In genomic region chr6:44222486-44222986, GRCh38 we compare ENCODE assay signal across 8 cellular contexts. TPM values are rescaled to one million over a fixed set of nuclear protein-coding genes. Genes with fewer than 3 reads are reported as not detected.
A peak's percentile ranks its signal among the peaks of the same experiment; 100 is the strongest.
DNase-seq lines count a peak whose midpoint lies in the region; ATAC-seq, FAIRE-seq and TF ChIP-seq lines count a peak whose summit lies in the region.

No MANE protein-coding gene starts in this region.

- H3K4me1 ChIP-seq in DND-41 (ENCODE audit: insufficient read depth, low read length) (peaks cover 51% of the 10 kb centered on the region), Peyer's patch (peaks cover 0 to 86% (median 15%) of the 10 kb centered on the region in 4 donors), endothelial cell of umbilical vein (ENCODE audit: control insufficient read depth, extremely low read depth, insufficient read depth, low read length) (peaks cover 64% of the 10 kb centered on the region), parathyroid adenoma (peaks cover 14% of the 10 kb centered on the region)

- H3K36me3 ChIP-seq in DND-41 (ENCODE audit: insufficient read depth, low read length) (0 out of 2 replicates have a peak, but pooled peaks cover 3% of the 10 kb centered on the region), Peyer's patch (no peaks in the 10 kb centered on the region), endothelial cell of umbilical vein (ENCODE audit: control insufficient read depth in 2 of 2, extremely low read depth in 1 of 2, insufficient read depth in 2 of 2, low read length in 2 of 2) (no peaks in the 10 kb centered on the region), parathyroid adenoma (ENCODE audit: control insufficient read depth, insufficient read depth, low read length) (no peaks in the 10 kb centered on the region)

- POLR2A ChIA-PET in endothelial cell of umbilical vein (lab: Charles Lee), result interaction anchor here (5.3 kb wide), 1 partner anchor 25 kb away, joined by 34 read pairs; the partner anchor contains the start of gene HSP90AB1

- H2AFZ ChIP-seq in DND-41 (ENCODE audit: low read depth, low read length) (peak overlapping the region; percentile 80), endothelial cell of umbilical vein (ENCODE audit: low read depth, low read length) (no peak overlapping the region), parathyroid adenoma (peak overlapping the region; percentile 27)

- H3K79me2 ChIP-seq in DND-41 (ENCODE audit: insufficient read depth, low read length), result peaks cover 23% of the 10 kb centered on the region
- H3K79me2 ChIP-seq in endothelial cell of umbilical vein (ENCODE audit: control insufficient read depth, insufficient read depth, low read length), result peaks cover 65% of the 10 kb centered on the region
- H3K79me2 ChIP-seq in parathyroid adenoma, result no peaks in the 10 kb centered on the region

- H3K4me3 ChIP-seq in DND-41 (ENCODE audit: low read depth in 1 of 2, low read length in 2 of 2) (peak overlapping the region in 1 of 2 experiments; percentile 68; a peak in 2 of 4 replicates), Peyer's patch (peak overlapping the region in 3 of 4 donors; percentile 53 to 68 (median 66)), endothelial cell of umbilical vein (replicated peaks in 1 of 3; ENCODE audit: insufficient read depth in 1 of 3, low read depth in 1 of 3, low read length in 3 of 3) (peak overlapping the region; percentile 32 to 64 (median 56)), parathyroid adenoma (ENCODE audit: low read depth, low read length) (no peak overlapping the region)

- FAIRE-seq in endothelial cell of umbilical vein (lab: Jason Lieb, UNC) (peak; percentile 44), GM12891 (lab: Jason Lieb, UNC) (no peak)

- CTCF ChIA-PET in endothelial cell of umbilical vein (lab: Charles Lee), result interaction anchor here (1.0 to 9.2 kb wide), 9 partner anchors 12 to 126 kb away, joined by 4 to 91 read pairs (median 17); no protein-coding TSS in a partner anchor

- peaks cover 16% of the 10 kb centered on the region for H3K27me3 ChIP-seq in DND-41 (ENCODE audit: insufficient read depth, low read length, poor library complexity)
- H3K27me3 ChIP-seq in Peyer's patch, result no peaks in the 10 kb centered on the region
- H3K27me3 ChIP-seq in endothelial cell of umbilical vein (ENCODE audit: control insufficient read depth in 2 of 2, insufficient read depth in 2 of 2, low read length in 2 of 2), result no peaks in the 10 kb centered on the region
- no peaks in the 10 kb centered on the region for H3K27me3 ChIP-seq in parathyroid adenoma (ENCODE audit: control insufficient read depth, insufficient read depth, low read length)

- no peak overlapping the region; the same call in 1 of the 2 replicates for H3K27ac ChIP-seq in DND-41 (ENCODE audit: low read length)
- H3K27ac ChIP-seq in Peyer's patch, result peak overlapping the region; percentile 49 to 72 (median 66)
- H3K27ac ChIP-seq in endothelial cell of umbilical vein (ENCODE audit: insufficient read depth, low read depth, low read length), result peak overlapping the region; percentile 97
- peak overlapping the region; percentile 6 for H3K27ac ChIP-seq in parathyroid adenoma

- no peak for DNase-seq in DND-41
- no peak for DNase-seq in Peyer's patch
- peak; percentile 50 for DNase-seq in endothelial cell of umbilical vein (ENCODE audit: low read depth, low spot score)
- no peak for DNase-seq in GM12891 (ENCODE audit: insufficient read length, low spot score)
- DNase-seq in activated effector memory CD4-positive, alpha-beta T cell treated with anti-CD3 and anti-CD28 coated beads, Interleukin-2, amount 50 U/mL, for 16 hours, result no peak
- DNase-seq in GM19240 (ENCODE audit: insufficient read length, low spot score), result no peak
- DNase-seq in glomerular visceral epithelial cell (ENCODE audit: extremely low spot score), result no peak

- intact Hi-C loops in endothelial cell of umbilical vein (cut with micrococcal nuclease), result loop anchor here (1.0 kb wide), 1 partner anchor 117 kb away; no protein-coding TSS in a partner anchor

- dilution Hi-C loops in endothelial cell of umbilical vein (cut with MboI; ENCODE audit: extremely low pct_ligation_motif_present, low sequenced_read_pairs), result no loop called here

- BruUV-seq in endothelial cell of umbilical vein (replicated peaks; lab: Mats Ljungman, UMichigan), result no TSS peak

- H3K9ac ChIP-seq in DND-41 (ENCODE audit: low read depth, low read length), result peak overlapping the region; percentile 69
- peak overlapping the region; percentile 59 for H3K9ac ChIP-seq in endothelial cell of umbilical vein (replicated peaks; ENCODE audit: extremely low read depth, insufficient read depth, low read length)
- H3K9ac ChIP-seq in parathyroid adenoma, result no peak overlapping the region

- H4K20me1 ChIP-seq in DND-41 (ENCODE audit: insufficient read depth, low read length) (peaks cover 22% of the 10 kb centered on the region), endothelial cell of umbilical vein (replicated peaks; ENCODE audit: control insufficient read depth, extremely low read depth, insufficient read depth, low read length) (no peaks in the 10 kb centered on the region)

- H3K9me1 ChIP-seq in endothelial cell of umbilical vein (replicated peaks; ENCODE audit: control insufficient read depth, extremely low read depth, insufficient read depth, low read length), result no peaks in the 10 kb centered on the region

- TF ChIP-seq CTCF in DND-41 (IDR thresholded peaks at IDR 0.05; ENCODE audit: borderline replicate concordance, extremely low read depth, low read length, poor library complexity, severe bottlenecking) (no peak), Peyer's patch (IDR thresholded peaks at IDR 0.05) (no peak), endothelial cell of umbilical vein (IDR thresholded peaks at IDR 0.05; ENCODE audit: extremely low read depth in 1 of 2, insufficient read depth in 1 of 2, low read depth in 1 of 2, low read length in 2 of 2) (no peak), parathyroid adenoma (IDR thresholded peaks at IDR 0.05) (no peak)

- no peaks in the 10 kb centered on the region for H3K9me3 ChIP-seq in DND-41 (ENCODE audit: insufficient read depth, low read length, severe bottlenecking)
- no peaks in the 10 kb centered on the region for H3K9me3 ChIP-seq in Peyer's patch
- no peaks in the 10 kb centered on the region for H3K9me3 ChIP-seq in endothelial cell of umbilical vein (replicated peaks; ENCODE audit: control insufficient read depth, insufficient read depth, low read length)
- no peaks in the 10 kb centered on the region for H3K9me3 ChIP-seq in parathyroid adenoma (ENCODE audit: control insufficient read depth, low read length)

- ATAC-seq in DND-41 (ENCODE audit: insufficient read depth, low read depth), result no peak

- TF ChIP-seq POLR2A in Peyer's patch (IDR thresholded peaks at IDR 0.05) (no peak), endothelial cell of umbilical vein (IDR thresholded peaks at IDR 0.05; ENCODE audit: low read depth, low read length) (no peak), GM12891 (IDR thresholded peaks at IDR 0.05; ENCODE audit: low read depth, low read length) (no peak)

- H3K4me2 ChIP-seq in DND-41 (ENCODE audit: insufficient read depth, low read length) (peak overlapping the region; percentile 87), endothelial cell of umbilical vein (ENCODE audit: insufficient read depth, low read length) (peak overlapping the region; percentile 86), parathyroid adenoma (ENCODE audit: low read length) (peak overlapping the region; percentile 88)

RNA-seq across cellular contexts. Expression of gene SLC29A1, which starts 0.9 kb away (rescaled TPM):
- total RNA-seq in Peyer's patch (10 to 100 TPM in 3 of 4 donors, 1 to 10 TPM in 1; 4.4 to 25.6 (median 19.5) TPM), endothelial cell of umbilical vein (202 and 219 TPM in 2 replicates)
- 539 and 592 TPM in 2 replicates for polyA plus RNA-seq in endothelial cell of umbilical vein
- polyA plus RNA-seq in endothelial cell of umbilical vein (2011; cell fraction: cytosol; rRNA removed), result 283 and 310 TPM in 2 replicates
- 598 and 634 TPM in 2 replicates for polyA plus RNA-seq in endothelial cell of umbilical vein (2011; cell fraction: nucleus; rRNA removed)
- polyA plus RNA-seq in endothelial cell of umbilical vein (2012), result 223 and 254 TPM in 2 replicates
- polyA minus RNA-seq in endothelial cell of umbilical vein, result 472 and 495 TPM in 2 replicates
- 35.7 TPM for polyA minus RNA-seq in endothelial cell of umbilical vein (2011; cell fraction: cytosol; rRNA and poly(A)+ RNA removed)
- 135 and 171 TPM in 2 replicates for polyA minus RNA-seq in endothelial cell of umbilical vein (2011; cell fraction: nucleus; rRNA and poly(A)+ RNA removed)
- 37.6 TPM for polyA plus RNA-seq in GM12891 (2012; ENCODE audit: low read depth, missing spikeins)

RNA-seq across cellular contexts. Expression of gene MYMX, which starts 5.8 kb away (rescaled TPM):
- total RNA-seq in Peyer's patch, result not detected
- not detected in 2 replicates for total RNA-seq in endothelial cell of umbilical vein
- polyA plus RNA-seq in endothelial cell of umbilical vein, result 0.18 and 0.24 TPM in 2 replicates
- polyA plus RNA-seq in endothelial cell of umbilical vein (2011; cell fraction: cytosol; rRNA removed), result 0.14 and 0.21 TPM in 2 replicates
- polyA plus RNA-seq in endothelial cell of umbilical vein (2011; cell fraction: nucleus; rRNA removed), result 0.22 TPM in 1 of 2 replicates, not detected in the other
- polyA plus RNA-seq in endothelial cell of umbilical vein (2012), result not detected in 2 replicates
- polyA minus RNA-seq in endothelial cell of umbilical vein, result not detected in 2 replicates
- polyA minus RNA-seq in endothelial cell of umbilical vein (2011; cell fraction: cytosol; rRNA and poly(A)+ RNA removed), result not detected
- not detected in 2 replicates for polyA minus RNA-seq in endothelial cell of umbilical vein (2011; cell fraction: nucleus; rRNA and poly(A)+ RNA removed)
- polyA plus RNA-seq in GM12891 (2012; ENCODE audit: low read depth, missing spikeins), result 0.12 TPM

RNA-seq across cellular contexts. Expression of gene HSP90AB1, which starts 24.4 kb away (rescaled TPM):
- total RNA-seq in Peyer's patch (100 to 1,000 TPM; 181 to 330 (median 254) TPM), endothelial cell of umbilical vein (1,088 and 1,201 TPM in 2 replicates)
- polyA plus RNA-seq in endothelial cell of umbilical vein, result 557 and 824 TPM in 2 replicates
- 942 and 1,041 TPM in 2 replicates for polyA plus RNA-seq in endothelial cell of umbilical vein (2011; cell fraction: cytosol; rRNA removed)
- polyA plus RNA-seq in endothelial cell of umbilical vein (2011; cell fraction: nucleus; rRNA removed), result 609 and 717 TPM in 2 replicates
- polyA plus RNA-seq in endothelial cell of umbilical vein (2012), result 1,037 and 1,473 TPM in 2 replicates
- 861 and 862 TPM in 2 replicates for polyA minus RNA-seq in endothelial cell of umbilical vein
- polyA minus RNA-seq in endothelial cell of umbilical vein (2011; cell fraction: cytosol; rRNA and poly(A)+ RNA removed), result 534 TPM
- 163 and 218 TPM in 2 replicates for polyA minus RNA-seq in endothelial cell of umbilical vein (2011; cell fraction: nucleus; rRNA and poly(A)+ RNA removed)
- 869 TPM for polyA plus RNA-seq in GM12891 (2012; ENCODE audit: low read depth, missing spikeins)

RNA-seq across cellular contexts. Expression of gene SLC35B2, which starts 34.8 kb away (rescaled TPM):
- total RNA-seq in Peyer's patch (10 to 100 TPM; 10.7 to 35.2 (median 26.5) TPM), endothelial cell of umbilical vein (53.4 and 53.9 TPM in 2 replicates)
- 112 and 148 TPM in 2 replicates for polyA plus RNA-seq in endothelial cell of umbilical vein
- polyA plus RNA-seq in endothelial cell of umbilical vein (2011; cell fraction: cytosol; rRNA removed), result 76.0 and 79.0 TPM in 2 replicates
- 74.2 and 86.3 TPM in 2 replicates for polyA plus RNA-seq in endothelial cell of umbilical vein (2011; cell fraction: nucleus; rRNA removed)
- 52.5 and 55.0 TPM in 2 replicates for polyA plus RNA-seq in endothelial cell of umbilical vein (2012)
- 78.2 and 84.1 TPM in 2 replicates for polyA minus RNA-seq in endothelial cell of umbilical vein
- polyA minus RNA-seq in endothelial cell of umbilical vein (2011; cell fraction: cytosol; rRNA and poly(A)+ RNA removed), result 35.8 TPM
- polyA minus RNA-seq in endothelial cell of umbilical vein (2011; cell fraction: nucleus; rRNA and poly(A)+ RNA removed), result 14.9 and 16.5 TPM in 2 replicates
- 30.1 TPM for polyA plus RNA-seq in GM12891 (2012; ENCODE audit: low read depth, missing spikeins)

RNA-seq across cellular contexts. Expression of gene NFKBIE, which starts 42.8 kb away (rescaled TPM):
- 10 to 100 TPM; 16.9 to 36.3 (median 24.9) TPM for total RNA-seq in Peyer's patch
- 15.6 and 19.0 TPM in 2 replicates for total RNA-seq in endothelial cell of umbilical vein
- polyA plus RNA-seq in endothelial cell of umbilical vein, result 22.6 and 25.8 TPM in 2 replicates
- polyA plus RNA-seq in endothelial cell of umbilical vein (2011; cell fraction: cytosol; rRNA removed), result 14.6 and 17.7 TPM in 2 replicates
- 13.9 and 14.2 TPM in 2 replicates for polyA plus RNA-seq in endothelial cell of umbilical vein (2011; cell fraction: nucleus; rRNA removed)
- 10.0 and 15.1 TPM in 2 replicates for polyA plus RNA-seq in endothelial cell of umbilical vein (2012)
- 7.1 and 11.1 TPM in 2 replicates for polyA minus RNA-seq in endothelial cell of umbilical vein
- polyA minus RNA-seq in endothelial cell of umbilical vein (2011; cell fraction: cytosol; rRNA and poly(A)+ RNA removed), result 4.9 TPM
- 4.3 and 11.1 TPM in 2 replicates for polyA minus RNA-seq in endothelial cell of umbilical vein (2011; cell fraction: nucleus; rRNA and poly(A)+ RNA removed)
- polyA plus RNA-seq in GM12891 (2012; ENCODE audit: low read depth, missing spikeins), result 47.8 TPM
